Comparison of ENCODE assay signal across 13 cellular contexts in the genomic region with DNA sequence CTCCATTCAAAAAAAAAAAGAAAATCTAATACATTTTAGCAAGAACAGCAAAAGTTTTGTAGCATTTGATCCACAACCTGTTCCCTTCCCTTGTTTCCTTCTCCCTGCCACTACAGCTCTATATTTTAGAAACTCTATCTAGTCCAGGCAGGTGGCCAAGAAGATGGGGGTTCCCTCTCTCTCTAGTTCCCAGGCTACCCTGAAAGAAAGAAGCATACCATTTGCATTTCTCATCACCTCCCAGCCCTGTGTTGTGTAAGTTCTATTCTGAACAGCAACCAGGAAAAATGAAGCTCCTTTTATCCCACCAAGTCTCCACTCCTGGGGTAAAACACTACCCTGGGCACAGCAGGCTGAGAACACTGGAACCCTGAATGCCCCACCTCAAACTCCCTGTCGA.
DNase-seq lines count a peak whose midpoint lies in the region; ATAC-seq and TF ChIP-seq lines count a peak whose summit lies in the region.
"Had no signal": no experiment of that assay in that cellular context is flagged by ENCODE, and none has a peak within 500 bp of the region (broad histone marks: within the 10 kb centered on the region; RNA-seq: fewer than 3 reads in every experiment).

No MANE protein-coding gene starts in this region.

- no peak overlapping the region for H3K9ac ChIP-seq in PC-3 (ENCODE audit: low read length)
- H3K9ac ChIP-seq in fibroblast of lung (ENCODE audit: insufficient read depth, low read length) = peak overlapping the region; percentile 39

- TF ChIP-seq CTCF in PC-3 (conservative IDR thresholded peaks at IDR 0.05; ENCODE audit: low read depth, low read length) (no peak), fibroblast of lung (conservative IDR thresholded peaks at IDR 0.05 in 1 of 2, IDR thresholded peaks at IDR 0.05 in 1 of 2; ENCODE audit: low read depth in 1 of 2, low read length in 2 of 2) (no peak), osteoblast (IDR thresholded peaks at IDR 0.05; ENCODE audit: extremely low read depth, low read depth, low read length) (no peak)

- no TSS peak for BruUV-seq in PC-3 (replicated peaks; lab: Mats Ljungman, UMichigan)

- H3K27me3 Mint-ChIP-seq in activated CD4-positive, alpha-beta memory T cell treated with anti-CD3 and anti-CD28 coated beads, Interleukin-2, amount 10 ng/mL, durations not matched to agents 7 days and 5 days = no peaks in the 10 kb centered on the region

- H3K27me3 ChIP-seq in PC-3 (ENCODE audit: low read length) (no peaks in the 10 kb centered on the region), fibroblast of lung (ENCODE audit: control insufficient read depth, insufficient read depth, low read length) (no peaks in the 10 kb centered on the region), osteoblast (ENCODE audit: insufficient read depth, low read length) (no peaks in the 10 kb centered on the region)

- peaks cover 12% of the 10 kb centered on the region for H3K4me1 Mint-ChIP-seq in activated CD4-positive, alpha-beta memory T cell treated with anti-CD3 and anti-CD28 coated beads, Interleukin-2, amount 10 ng/mL, durations not matched to agents 7 days and 5 days

- CTCF ChIA-PET in PC-3 (lab: Charles Lee) = no interaction called here
- CTCF ChIA-PET in activated CD4-positive, alpha-beta memory T cell treated with anti-CD3 and anti-CD28 coated beads, Interleukin-2, amount 10 ng/mL, durations not matched to agents 7 days and 5 days (lab: Charles Lee) = interaction anchor here (0.8 kb wide), 1 partner anchor 664 kb away, joined by 3 read pairs; no protein-coding TSS in a partner anchor

- H3K36me3 ChIP-seq in PC-3 (ENCODE audit: low read depth, low read length) = no peaks in the 10 kb centered on the region; the same call in 1 of the 2 replicates
- no peaks in the 10 kb centered on the region for H3K36me3 ChIP-seq in fibroblast of lung (ENCODE audit: control insufficient read depth, insufficient read depth, low read length)
- peaks cover 3% of the 10 kb centered on the region for H3K36me3 ChIP-seq in osteoblast (ENCODE audit: insufficient read depth, low read length)

- no peaks in the 10 kb centered on the region for H4K20me1 ChIP-seq in PC-3 (ENCODE audit: low read length)
- H4K20me1 ChIP-seq in fibroblast of lung (ENCODE audit: control insufficient read depth, extremely low read depth, insufficient read depth, low read length) = no peaks in the 10 kb centered on the region
- no peaks in the 10 kb centered on the region for H4K20me1 ChIP-seq in osteoblast (ENCODE audit: insufficient read depth, low read length)

- H3K4me3 Mint-ChIP-seq in activated CD4-positive, alpha-beta memory T cell treated with anti-CD3 and anti-CD28 coated beads, Interleukin-2, amount 10 ng/mL, durations not matched to agents 7 days and 5 days = no peak overlapping the region

- H3K9me3 ChIP-seq in PC-3 (ENCODE audit: low read length) (no peaks in the 10 kb centered on the region), fibroblast of lung (ENCODE audit: control insufficient read depth, insufficient read depth, low read depth, low read length) (no peaks in the 10 kb centered on the region), osteoblast (ENCODE audit: low read depth, low read length) (no peaks in the 10 kb centered on the region)
- H3K9me3 ChIP-seq: thoracic aorta had no signal

- H3K4me3 ChIP-seq in PC-3 (ENCODE audit: low read length) (no peak overlapping the region), fibroblast of lung (replicated peaks in 1 of 4; ENCODE audit: control extremely low read depth in 1 of 4, insufficient read depth in 1 of 4, low read depth in 3 of 4, low read length in 4 of 4) (peak overlapping the region in 1 of 4 experiments; percentile 4), osteoblast (ENCODE audit: insufficient read depth, low read length) (peak overlapping the region; percentile 36)
- H3K4me3 ChIP-seq: thoracic aorta had no signal

- H3K27ac ChIP-seq in PC-3 (ENCODE audit: low read length) (no peak overlapping the region), fibroblast of lung (ENCODE audit: insufficient read depth, low read length) (peak overlapping the region; percentile 84), osteoblast (ENCODE audit: low read depth, low read length) (peak overlapping the region; percentile 96)
- H3K27ac ChIP-seq: thoracic aorta had no signal

- H2AFZ ChIP-seq in PC-3 (ENCODE audit: low read length) (no peak overlapping the region), fibroblast of lung (ENCODE audit: low read length) (no peak overlapping the region), osteoblast (ENCODE audit: low read length) (peak overlapping the region; percentile 67)

- 0 out of 2 replicates have a peak, but pooled peaks cover 6% of the 10 kb centered on the region for H3K4me1 ChIP-seq in PC-3 (ENCODE audit: insufficient read depth, low read length)
- H3K4me1 ChIP-seq in fibroblast of lung (ENCODE audit: control insufficient read depth, extremely low read depth, insufficient read depth, low read length) = peaks cover 8% of the 10 kb centered on the region
- H3K4me1 ChIP-seq in osteoblast (ENCODE audit: insufficient read depth, low read length) = peaks cover 21% of the 10 kb centered on the region

- H3K36me3 Mint-ChIP-seq in activated CD4-positive, alpha-beta memory T cell treated with anti-CD3 and anti-CD28 coated beads, Interleukin-2, amount 10 ng/mL, durations not matched to agents 7 days and 5 days (ENCODE audit: low read depth) = peaks cover 17% of the 10 kb centered on the region

- POLR2A ChIA-PET in PC-3 (lab: Charles Lee; ENCODE audit: unreplicated experiment) = no interaction called here
- POLR2A ChIA-PET in activated CD4-positive, alpha-beta memory T cell treated with anti-CD3 and anti-CD28 coated beads, Interleukin-2, amount 10 ng/mL, durations not matched to agents 7 days and 5 days (lab: Charles Lee) = interaction anchor here (0.7 kb wide), 1 partner anchor 17 kb away, joined by 5 read pairs; no protein-coding TSS in a partner anchor

- ATAC-seq in PC-3 (no peak; the same call in 1 of the 2 replicates), GM21737 (IDR thresholded peaks at IDR 0.05; ENCODE audit: unreplicated experiment) (no peak), HG03521 (IDR thresholded peaks at IDR 0.05; ENCODE audit: unreplicated experiment) (no peak)

- no peaks in the 10 kb centered on the region for H3K79me2 ChIP-seq in PC-3 (ENCODE audit: low read length)
- no peaks in the 10 kb centered on the region for H3K79me2 ChIP-seq in fibroblast of lung (ENCODE audit: control insufficient read depth, insufficient read depth, low read length)
- H3K79me2 ChIP-seq in osteoblast (ENCODE audit: insufficient read depth, low read length) = no peaks in the 10 kb centered on the region

- intact Hi-C loops in PC-3 (cut with micrococcal nuclease) = no loop called here

- DNase-seq in AG20443 (ENCODE audit: low spot score) (peak; percentile 88), PC-3 (peak; percentile 41), fibroblast of lung (ENCODE audit: low read depth in 2 of 2) (peak; percentile 93), osteoblast (ENCODE audit: insufficient read length, low spot score, missing footprints) (peak; percentile 86), NCI-H187 treated with DMSO at 0.1 percent for 48 hours (lab: John Stamatoyannopoulos, UW) (no peak)
- DNase-seq in activated CD4-positive, alpha-beta memory T cell treated with anti-CD3 and anti-CD28 coated beads, Interleukin-2, amount 10 ng/mL, durations not matched to agents 7 days and 5 days = no peak
- DNase-seq: activated effector memory CD4-positive, alpha-beta T cell treated with anti-CD3 and anti-CD28 coated beads, Interleukin-2, amount 50 U/mL, for 16 hours; COR-L47; effector CD8-positive, alpha-beta T cell; NCI-H1417 treated with DMSO at 0.1 percent for 48 hours had no signal

- H3F3A ChIP-seq in PC-3 (ENCODE audit: low read length, unreplicated experiment) = no peaks in the 10 kb centered on the region

- H3K9me2 ChIP-seq in PC-3 (replicated peaks; ENCODE audit: low read length) = no peaks in the 10 kb centered on the region

- H3K9me3 Mint-ChIP-seq in activated CD4-positive, alpha-beta memory T cell treated with anti-CD3 and anti-CD28 coated beads, Interleukin-2, amount 10 ng/mL, durations not matched to agents 7 days and 5 days = peaks cover 2% of the 10 kb centered on the region

- H3K4me2 ChIP-seq in PC-3 (ENCODE audit: low read length) = no peak overlapping the region
- H3K4me2 ChIP-seq in fibroblast of lung (ENCODE audit: extremely low read depth, insufficient read depth, low read length) = peak overlapping the region; percentile 79
- H3K4me2 ChIP-seq in osteoblast (ENCODE audit: insufficient read depth, low read length) = peak overlapping the region; percentile 68

- H3K27ac Mint-ChIP-seq in activated CD4-positive, alpha-beta memory T cell treated with anti-CD3 and anti-CD28 coated beads, Interleukin-2, amount 10 ng/mL, durations not matched to agents 7 days and 5 days = no peak overlapping the region

Comparison
In these comparisons a context has a peak if more than half of its experiments do, and no peak if none do; other contexts are left out.
1. DNase-seq: peak in AG20443 (single experiment), PC-3 (single experiment), fibroblast of lung (2 of 2) and osteoblast (single experiment); none in activated CD4-positive, alpha-beta memory T cell treated with anti-CD3 and anti-CD28 coated beads, Interleukin-2, amount 10 ng/mL, durations not matched to agents 7 days and 5 days (single experiment) and NCI-H187 treated with DMSO at 0.1 percent for 48 hours (single experiment).